In genomic region chr2:238426568-238427434, GRCh38 we compare ENCODE assay signal across 8 cellular contexts. TPM values are rescaled to one million over a fixed set of nuclear protein-coding genes. Genes with fewer than 3 reads are reported as not detected.
A peak's percentile ranks its signal among the peaks of the same experiment; 100 is the strongest.
DNase-seq lines count a peak whose midpoint lies in the region; ATAC-seq and TF ChIP-seq lines count a peak whose summit lies in the region.

ASB1 (plus strand) TSS chr2:238426927; CDS start chr2:238427071, 144 bp downstream.

- TF ChIP-seq CTCF in chondrocyte (IDR thresholded peaks at IDR 0.05): no peak

- H3K27me3 ChIP-seq in layer of hippocampus (ENCODE audit: control insufficient read depth, insufficient read depth, low read length): no peaks in the 10 kb centered on the region

- peaks cover 9% of the 10 kb centered on the region for H3K9me3 Mint-ChIP-seq in chondrocyte (ENCODE audit: low read depth)

- DNase-seq in ACHN: peak; percentile 79
- DNase-seq in NCI-H2227 treated with DMSO at 0.1 percent for 48 hours (lab: John Stamatoyannopoulos, UW): peak; percentile 61
- DNase-seq in activated CD4-positive, alpha-beta T cell treated with anti-CD3 and anti-CD28 coated beads for 1 hour: peak; percentile 58
- no peak for DNase-seq in chondrocyte (ENCODE audit: low spot score)
- peak; percentile 69 for DNase-seq in stimulated activated CD4-positive, alpha-beta T cell treated with anti-CD3 and anti-CD28 coated beads, Interleukin-1b, Interleukin-23, amount 100 ng/mL, for 48 hours

- peak within 1 kb of the TSS; percentile 91 for H3K4me3 Mint-ChIP-seq in chondrocyte (ENCODE audit: unreplicated experiment)

- H3K27ac Mint-ChIP-seq in chondrocyte (ENCODE audit: unreplicated experiment): peak within 1 kb of the TSS; percentile 88

- ATAC-seq in GM18520 (IDR thresholded peaks at IDR 0.05; ENCODE audit: unreplicated experiment) (peak; percentile 62), HG03060 (IDR thresholded peaks at IDR 0.05; ENCODE audit: low read depth, unreplicated experiment) (peak; percentile 37)

- peaks cover 10% of the 10 kb centered on the region for H3K36me3 Mint-ChIP-seq in chondrocyte (ENCODE audit: low read depth)

- peak within 1 kb of the TSS; percentile 84 for H3K27ac ChIP-seq in layer of hippocampus (ENCODE audit: low read depth, low read length)

- H3K4me1 Mint-ChIP-seq in chondrocyte (ENCODE audit: low read depth): peaks cover 36% of the 10 kb centered on the region

- in situ Hi-C loops in ACHN (cut with HindIII; ENCODE audit: low pct_ligation_motif_present, low pct_unique_long_range_greater_than_20kb, low sequenced_read_pairs): no loop called here

- no peaks in the 10 kb centered on the region for H3K27me3 Mint-ChIP-seq in chondrocyte (ENCODE audit: low read depth)

RNA-seq across cellular contexts. Expression of gene ASB1, which starts in this region (rescaled TPM):
- 31.0 to 37.9 TPM (median 34.5 TPM) in 3 replicates for total RNA-seq in chondrocyte
